28 cellular contexts compared by ENCODE assay signal in the genomic region with DNA sequence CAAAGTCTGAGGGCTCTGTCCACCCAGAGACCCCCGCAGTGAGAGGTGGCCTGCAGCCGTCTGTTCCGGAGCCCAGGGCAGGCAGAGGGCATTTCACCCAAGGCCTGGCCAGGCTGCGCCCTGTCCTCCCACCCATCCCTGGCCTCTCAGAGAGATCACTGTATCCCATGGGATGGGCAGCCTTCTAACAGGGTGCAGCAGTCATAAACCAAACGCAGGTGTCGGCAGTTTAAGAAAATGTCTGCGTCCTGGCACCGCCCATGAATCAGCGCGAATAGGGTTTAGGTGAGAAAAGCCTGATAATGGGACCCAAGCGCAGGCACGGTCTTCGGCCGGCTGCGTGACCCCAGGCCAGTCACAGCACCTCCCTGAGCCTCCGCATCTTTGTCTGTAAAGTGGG. TPM values are rescaled to one million over a fixed set of nuclear protein-coding genes. Genes with fewer than 3 reads are reported as not detected.
"Had no signal": no experiment of that assay in that cellular context is flagged by ENCODE, and none has a peak within 500 bp of the region (broad histone marks: within the 10 kb centered on the region; RNA-seq: fewer than 3 reads in every experiment).

No MANE protein-coding gene starts in this region.

- H3K27ac ChIP-seq: lower lobe of right lung, pancreas, psoas muscle, right atrium auricular region, testis, vagina had no signal

- H3K27me3 Mint-ChIP-seq: activated B cell treated with CpG ODN at 0.5 μM for 24 hours; activated CD4-positive, alpha-beta T cell treated with anti-CD3 and anti-CD28 coated beads for 36 hours; naive B cell had no signal

- H3K27ac Mint-ChIP-seq: activated CD4-positive, alpha-beta T cell treated with anti-CD3 and anti-CD28 coated beads for 36 hours; activated naive CD4-positive, alpha-beta T cell treated with anti-CD3 and anti-CD28 coated beads for 36 hours; T-helper 1 cell treated with Interleukin-12 subunit alpha and Interleukin-12 subunit beta and Interleukin-4 antibody, amounts not matched to agents 30 μg/mL and 1 μg/mL, for 36 hours; type B pancreatic cell had no signal

- DNase-seq: activated B cell treated with CpG ODN at 0.5 μM for 24 hours; activated CD4-positive, alpha-beta T cell treated with anti-CD3 and anti-CD28 coated beads for 36 hours; activated CD4-positive, alpha-beta T cell treated with anti-CD3 and anti-CD28 coated beads, Interleukin-2, amount 50 U/mL, for 4 hours; activated CD8-positive, alpha-beta memory T cell treated with anti-CD3 and anti-CD28 coated beads, Interleukin-2, amount 50 U/mL, for 48 hours; activated naive CD4-positive, alpha-beta T cell treated with anti-CD3 and anti-CD28 coated beads for 36 hours; activated T-cell treated with anti-CD3 and anti-CD28 coated beads, Interleukin-2, amount 50 U/mL, for 4 hours; amygdala; erythroblast; foreskin fibroblast; kidney; lower lobe of right lung; mesendoderm; naive B cell; psoas muscle; stimulated activated CD4-positive, alpha-beta T cell treated with anti-CD3 and anti-CD28 coated beads, Interleukin-4, amount 100 ng/mL, for 24 hours; T1000; testis had no signal

- H3K36me3 Mint-ChIP-seq: type B pancreatic cell had no signal

- H3K9me3 Mint-ChIP-seq: activated B cell treated with CpG ODN at 0.5 μM for 24 hours; activated naive CD4-positive, alpha-beta T cell treated with anti-CD3 and anti-CD28 coated beads for 36 hours; activated T-cell treated with anti-CD3 and anti-CD28 coated beads, Interleukin-2, amount 50 U/mL, for 4 hours; naive B cell; T-helper 1 cell treated with Interleukin-12 subunit alpha and Interleukin-12 subunit beta and Interleukin-4 antibody, amounts not matched to agents 30 μg/mL and 1 μg/mL, for 36 hours; type B pancreatic cell had no signal

- H3K4me3 ChIP-seq: lower lobe of right lung, pancreas, psoas muscle, right atrium auricular region, testis, vagina had no signal

- H3K27me3 ChIP-seq: pancreas, right atrium auricular region, testis, vagina had no signal

- H3K4me1 ChIP-seq: psoas muscle, testis had no signal

- H3K36me3 ChIP-seq: pancreas, right atrium auricular region, vagina had no signal

- ATAC-seq: activated CD4-positive, alpha-beta T cell treated with anti-CD3 and anti-CD28 coated beads for 36 hours; activated T-cell treated with anti-CD3 and anti-CD28 coated beads, Interleukin-2, amount 50 U/mL, for 4 hours; left lobe of liver; lower lobe of right lung; pancreas; psoas muscle had no signal

- H3K9me3 ChIP-seq: lower lobe of right lung, pancreas, psoas muscle, right atrium auricular region, testis, vagina had no signal

- H3K4me3 Mint-ChIP-seq: activated B cell treated with CpG ODN at 0.5 μM for 24 hours; activated CD4-positive, alpha-beta T cell treated with anti-CD3 and anti-CD28 coated beads for 36 hours; activated naive CD4-positive, alpha-beta T cell treated with anti-CD3 and anti-CD28 coated beads for 36 hours; activated T-cell treated with anti-CD3 and anti-CD28 coated beads, Interleukin-2, amount 50 U/mL, for 4 hours; T-helper 1 cell treated with Interleukin-12 subunit alpha and Interleukin-12 subunit beta and Interleukin-4 antibody, amounts not matched to agents 30 μg/mL and 1 μg/mL, for 36 hours; type B pancreatic cell had no signal

RNA-seq across cellular contexts. Expression of a gene that starts 7.1 kb away (rescaled TPM):
- total RNA-seq: activated CD8-positive, alpha-beta memory T cell treated with anti-CD3 and anti-CD28 coated beads for 36 hours; activated naive CD4-positive, alpha-beta T cell treated with anti-CD3 and anti-CD28 coated beads for 36 hours; activated T-cell treated with anti-CD3 and anti-CD28 coated beads, Interleukin-2, amount 50 U/mL, for 4 hours; cerebellum; fibroblast of lung; glomerular endothelial cell; kidney; left lobe of liver; lower lobe of right lung; mucosa of gallbladder; pancreas; psoas muscle; right atrium auricular region; vagina had no signal
- polyA plus RNA-seq: fibroblast of lung, psoas muscle had no signal

RNA-seq across cellular contexts. Expression of a gene that starts 40.9 kb away (rescaled TPM):
- total RNA-seq: cerebellum, vagina had no signal
- polyA plus RNA-seq: fibroblast of lung had no signal
